ENCODE assay signal across 8 cellular contexts in genomic region chr4:105714071-105714521, GRCh38. TPM values are rescaled to one million over a fixed set of nuclear protein-coding genes. Genes with fewer than 3 reads are reported as not detected.
A peak's percentile ranks its signal among the peaks of the same experiment; 100 is the strongest.
DNase-seq lines count a peak whose midpoint lies in the region; ATAC-seq and TF ChIP-seq lines count a peak whose summit lies in the region.

No MANE protein-coding gene starts in this region.

- TF ChIP-seq CTCF in mesothelial cell of epicardium (IDR thresholded peaks at IDR 0.05; ENCODE audit: unreplicated experiment) (no peak), adrenal gland (IDR thresholded peaks at IDR 0.05) (no peak), mucosa of descending colon (IDR thresholded peaks at IDR 0.05) (no peak)

- no peak for TF ChIP-seq POLR2A in adrenal gland (IDR thresholded peaks at IDR 0.05)

- 68 to 72% (median 70%) methylated on average over 5 of the region's 5 CpGs for WGBS in adrenal gland, 4 donors

- intact Hi-C loops in adrenal gland (cut with DNase I) = no loop called here
- intact Hi-C loops in mucosa of descending colon (cut with DNase I, micrococcal nuclease) = no loop called here

- H3K4me1 ChIP-seq in adrenal gland (replicated peaks in 1 of 2) (peaks cover 0 to 9% of the 10 kb centered on the region in 2 donors), mucosa of descending colon (ENCODE audit: low read depth) (no peaks in the 10 kb centered on the region)

- no peaks in the 10 kb centered on the region for H3K9me3 Mint-ChIP-seq in mesothelial cell of epicardium

- ATAC-seq in GM18519 (IDR thresholded peaks at IDR 0.05; ENCODE audit: low FRiP score, unreplicated experiment) (peak; percentile 68), HG02885 (IDR thresholded peaks at IDR 0.05; ENCODE audit: poor library complexity, unreplicated experiment) (peak; percentile 71), mucosa of descending colon (no peak)

- H3K4me3 ChIP-seq in adrenal gland (no peak overlapping the region), mucosa of descending colon (no peak overlapping the region)

- H3K27me3 Mint-ChIP-seq in mesothelial cell of epicardium (ENCODE audit: low read depth) = no peaks in the 10 kb centered on the region

- no peaks in the 10 kb centered on the region for H3K27me3 ChIP-seq in adrenal gland

- DNase-seq in OCI-M1 (lab: John Stamatoyannopoulos, UW) (peak; percentile 89), mesothelial cell of epicardium (ENCODE audit: low spot score in 2 of 2, unreplicated experiment in 2 of 2) (no peak), amygdala (lab: John Stamatoyannopoulos, UW) (no peak), adrenal gland (no peak), mucosa of descending colon (no peak), LoVo (ENCODE audit: low spot score) (no peak)

- H3K36me3 ChIP-seq in adrenal gland (replicated peaks in 1 of 2) = no peaks in the 10 kb centered on the region
- no peaks in the 10 kb centered on the region for H3K36me3 ChIP-seq in mucosa of descending colon (ENCODE audit: low read depth)

- no peak overlapping the region for H3K27ac ChIP-seq in adrenal gland

- peak overlapping the region; percentile 21 for H3K27ac Mint-ChIP-seq in mesothelial cell of epicardium

- peaks cover 4% of the 10 kb centered on the region for H3K36me3 Mint-ChIP-seq in mesothelial cell of epicardium

- H3K4me3 Mint-ChIP-seq in mesothelial cell of epicardium = no peak overlapping the region

- H3K4me1 Mint-ChIP-seq in mesothelial cell of epicardium = peaks cover 20% of the 10 kb centered on the region

- H3K9me3 ChIP-seq in adrenal gland (replicated peaks in 1 of 3) = no peaks in the 10 kb centered on the region
- H3K9me3 ChIP-seq in mucosa of descending colon = no peaks in the 10 kb centered on the region

RNA-seq across cellular contexts. Expression of gene GSTCD, which starts 5.5 kb away (rescaled TPM):
- total RNA-seq in mesothelial cell of epicardium (20.1 to 20.5 TPM (median 20.3 TPM) in 3 replicates), adrenal gland (10 to 100 TPM in 2 of 8 donors, 1 to 10 TPM in 6; 5.3 to 10.7 (median 7.5) TPM), mucosa of descending colon (10 to 100 TPM in 2 of 3 donors, 1 to 10 TPM in 1; 6.7 to 11.6 (median 10.1) TPM)
- 1 to 10 TPM in 1 of 3 donors, under 1 TPM in 2; 0.88 to 4.3 (median 0.97) TPM for polyA plus RNA-seq in adrenal gland

RNA-seq across cellular contexts. Expression of gene INTS12, which starts 5.6 kb away (rescaled TPM):
- total RNA-seq in mesothelial cell of epicardium = 19.1 to 23.6 TPM (median 22.1 TPM) in 3 replicates
- total RNA-seq in adrenal gland = 10 to 100 TPM in 7 of 8 donors, 1 to 10 TPM in 1; 4.3 to 27.0 (median 16.5) TPM
- polyA plus RNA-seq in adrenal gland = 10 to 100 TPM; 11.3 to 30.8 (median 11.3) TPM
- total RNA-seq in mucosa of descending colon = 10 to 100 TPM; 15.9 to 18.7 (median 17.1) TPM
